10 cellular contexts compared by ENCODE assay signal in the genomic region with DNA sequence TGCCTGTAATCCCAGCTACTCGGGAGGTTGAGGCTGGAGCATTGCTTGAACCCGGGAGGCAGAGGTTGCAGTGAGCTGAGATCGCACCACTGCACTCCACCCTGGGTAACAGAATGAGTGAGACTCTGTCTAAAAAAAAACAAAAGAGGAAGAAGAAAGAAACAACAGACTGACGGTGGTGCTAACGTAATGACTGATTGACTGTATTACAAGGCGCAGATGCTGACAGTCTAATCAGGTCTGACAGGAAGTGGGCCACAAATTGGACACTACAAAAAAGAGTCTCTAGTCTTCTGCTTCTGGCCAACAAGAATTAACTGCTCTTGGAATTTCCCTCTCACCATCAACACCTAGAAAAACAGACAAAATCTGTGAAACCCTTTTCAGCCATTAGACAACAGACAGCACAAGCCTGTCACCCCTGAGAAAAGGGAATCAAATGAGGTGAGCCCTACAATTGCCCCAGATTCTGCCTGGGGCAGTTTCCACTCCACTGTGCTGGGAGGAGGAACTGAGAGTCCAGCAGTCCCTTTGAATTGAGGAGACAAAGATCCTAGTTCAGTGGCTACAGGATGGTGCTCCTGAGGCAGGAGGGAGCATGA.
DNase-seq lines count a peak whose midpoint lies in the region; ATAC-seq lines count a peak whose summit lies in the region.
"Had no signal": no experiment of that assay in that cellular context is flagged by ENCODE, and none has a peak within 500 bp of the region (broad histone marks: within the 10 kb centered on the region; RNA-seq: fewer than 3 reads in every experiment).

No MANE protein-coding gene starts in this region.

- H3K27me3 Mint-ChIP-seq in activated naive CD4-positive, alpha-beta T cell treated with anti-CD3 and anti-CD28 coated beads, Interleukin-2, amount 50 U/mL, for 24 hours, result no peaks in the 10 kb centered on the region

- no peak overlapping the region for H3K4me3 Mint-ChIP-seq in activated naive CD4-positive, alpha-beta T cell treated with anti-CD3 and anti-CD28 coated beads, Interleukin-2, amount 50 U/mL, for 24 hours

- DNase-seq in activated naive CD4-positive, alpha-beta T cell treated with Interleukin-2 at 50 U/mL for 16 hours, result no peak
- DNase-seq in NOMO-1 treated with DMSO at 0.1 percent for 48 hours (lab: John Stamatoyannopoulos, UW; ENCODE audit: unreplicated experiment) (peak; percentile 88), hypothalamus (lab: John Stamatoyannopoulos, UW) (no peak), activated gamma-delta T cell treated with Interleukin-2 at 50 U/mL for 16 hours (no peak), NCI-H2196 (lab: John Stamatoyannopoulos, UW; ENCODE audit: unreplicated experiment) (no peak), NCI-H510A (lab: John Stamatoyannopoulos, UW) (no peak)
- DNase-seq: left cardiac atrium had no signal

- peak overlapping the region; percentile 65 for H3K27ac Mint-ChIP-seq in activated naive CD4-positive, alpha-beta T cell treated with anti-CD3 and anti-CD28 coated beads, Interleukin-2, amount 50 U/mL, for 24 hours

- peak; percentile 70 for ATAC-seq in HG02884 (IDR thresholded peaks at IDR 0.05; ENCODE audit: unreplicated experiment)
- ATAC-seq: left cardiac atrium, right lobe of liver had no signal

- H3K36me3 Mint-ChIP-seq in activated naive CD4-positive, alpha-beta T cell treated with anti-CD3 and anti-CD28 coated beads, Interleukin-2, amount 50 U/mL, for 24 hours, result peaks cover 4% of the 10 kb centered on the region

- H3K9me3 Mint-ChIP-seq in activated naive CD4-positive, alpha-beta T cell treated with anti-CD3 and anti-CD28 coated beads, Interleukin-2, amount 50 U/mL, for 24 hours, result no peaks in the 10 kb centered on the region

- H3K4me1 Mint-ChIP-seq in activated naive CD4-positive, alpha-beta T cell treated with anti-CD3 and anti-CD28 coated beads, Interleukin-2, amount 50 U/mL, for 24 hours, result peaks cover 4% of the 10 kb centered on the region
